20 cellular contexts compared by ENCODE assay signal in genomic region chr3:127495821-127496220, GRCh38.
"Had no signal": no experiment of that assay in that cellular context is flagged by ENCODE, and none has a peak within 500 bp of the region (broad histone marks: within the 10 kb centered on the region; RNA-seq: fewer than 3 reads in every experiment).

No MANE protein-coding gene starts in this region.

- FAIRE-seq: frontal cortex, islet of Langerhans had no signal

- H3K27ac ChIP-seq: coronary artery, dorsolateral prefrontal cortex, heart right ventricle, neutrophil, psoas muscle, right lobe of liver, spleen, stomach had no signal

- H3K4me3 ChIP-seq: coronary artery, dorsolateral prefrontal cortex, heart right ventricle, psoas muscle, right lobe of liver, spleen, stomach had no signal

- H3K4me1 ChIP-seq: heart right ventricle, psoas muscle, right lobe of liver, spleen, stomach had no signal

- H3K27me3 ChIP-seq: neutrophil, right lobe of liver had no signal

- H3K9me3 ChIP-seq: neutrophil, psoas muscle, right lobe of liver had no signal

- ATAC-seq: heart right ventricle; naive thymus-derived CD4-positive, alpha-beta T cell; psoas muscle; right lobe of liver had no signal

- H3K36me3 ChIP-seq: heart right ventricle, neutrophil, right lobe of liver, spleen, stomach had no signal

- DNase-seq: dorsolateral prefrontal cortex; effector CD8-positive, alpha-beta T cell; heart right ventricle; hypothalamus; kidney glomerular epithelial cell; mesendoderm; naive thymus-derived CD4-positive, alpha-beta T cell; nephron progenitor cell; psoas muscle; retina; right lobe of liver; spleen; stimulated activated CD4-positive, alpha-beta T cell treated with anti-CD3 and anti-CD28 coated beads, Interleukin-2, amount 100 ng/mL, for 24 hours; stimulated activated naive CD4-positive, alpha-beta T cell; stomach; trophoblast cell had no signal
